ENCODE assay signal across 9 cellular contexts in the genomic region with DNA sequence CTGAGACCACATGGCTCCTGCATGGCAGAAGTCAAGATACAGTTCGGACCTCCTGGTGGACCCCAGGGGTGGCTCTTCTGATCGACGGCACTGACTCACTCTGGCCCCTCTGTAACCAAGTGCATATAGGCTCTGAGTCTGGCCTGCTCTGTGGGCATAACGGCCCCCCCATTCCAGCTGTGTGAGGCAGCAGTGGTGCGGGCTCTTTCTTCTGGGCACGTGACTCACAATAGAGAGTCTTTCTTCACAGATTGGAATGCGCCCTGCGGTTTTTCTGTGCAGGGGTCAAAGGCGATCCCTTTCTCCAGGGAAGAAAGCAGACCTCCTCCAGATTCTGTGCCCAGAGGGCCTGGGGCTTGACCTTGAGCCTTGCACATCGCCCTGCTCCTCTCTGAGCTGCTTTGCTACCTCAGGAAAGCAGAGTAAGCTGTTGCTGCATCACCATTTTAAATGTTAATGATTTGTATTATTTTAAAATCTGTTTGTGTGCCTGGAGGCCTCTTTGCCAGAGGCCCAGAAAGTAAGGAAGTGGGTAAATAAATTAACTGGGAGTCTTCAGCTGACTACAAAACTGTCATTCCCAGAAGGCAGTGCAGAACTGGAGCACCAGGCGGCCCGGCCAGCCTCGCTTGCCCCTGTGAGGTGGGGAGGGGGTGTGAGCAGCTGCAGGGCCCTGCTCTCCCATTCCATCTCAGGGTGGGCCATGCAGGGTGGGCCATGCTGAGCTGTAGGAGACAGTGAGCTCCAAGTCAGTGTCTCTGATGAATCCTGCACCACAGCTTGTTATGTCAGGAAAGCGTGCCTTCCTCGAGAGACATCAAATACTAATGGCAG.
DNase-seq lines count a peak whose midpoint lies in the region; FAIRE-seq and TF ChIP-seq lines count a peak whose summit lies in the region.
"Had no signal": no experiment of that assay in that cellular context is flagged by ENCODE, and none has a peak within 500 bp of the region (broad histone marks: within the 10 kb centered on the region; RNA-seq: fewer than 3 reads in every experiment).

No MANE protein-coding gene starts in this region.

- FAIRE-seq in D721Med (lab: Jason Lieb, UNC) = no peak

- H3K27ac ChIP-seq in RWPE1 = peak overlapping the region; percentile 72
- peak overlapping the region in 1 of 5 donors; percentile 42 for H3K27ac ChIP-seq in stomach

- peaks cover 11% of the 10 kb centered on the region for H3K27me3 Mint-ChIP-seq in activated CD4-positive, alpha-beta memory T cell treated with anti-CD3 and anti-CD28 coated beads, Interleukin-2, amount 10 ng/mL, durations not matched to agents 7 days and 5 days

- POLR2A ChIA-PET in RWPE1 (lab: Yijun Ruan, JAX; ENCODE audit: low non-redundant PET) = no interaction called here
- POLR2A ChIA-PET in activated CD4-positive, alpha-beta memory T cell treated with anti-CD3 and anti-CD28 coated beads, Interleukin-2, amount 10 ng/mL, durations not matched to agents 7 days and 5 days (lab: Charles Lee) = no interaction called here

- TF ChIP-seq CTCF in RWPE1 (conservative IDR thresholded peaks at IDR 0.05; ENCODE audit: low read depth) (no peak), retinal pigment epithelial cell (conservative IDR thresholded peaks at IDR 0.05; ENCODE audit: low read depth, low read length) (no peak), stomach (IDR thresholded peaks at IDR 0.05) (no peak), D721Med (IDR thresholded peaks at IDR 0.05; ENCODE audit: insufficient read depth, missing control alignments) (no peak)

- intact Hi-C loops in head of caudate nucleus (cut with DNase I) = no loop called here
- intact Hi-C loops in stomach (cut with DNase I; ENCODE audit: low total_unique reads) = no loop called here

- no peak for TF ChIP-seq POLR2A in stomach (IDR thresholded peaks at IDR 0.05)

- no peak overlapping the region for H3K4me3 Mint-ChIP-seq in activated CD4-positive, alpha-beta memory T cell treated with anti-CD3 and anti-CD28 coated beads, Interleukin-2, amount 10 ng/mL, durations not matched to agents 7 days and 5 days

- H3K4me1 Mint-ChIP-seq in activated CD4-positive, alpha-beta memory T cell treated with anti-CD3 and anti-CD28 coated beads, Interleukin-2, amount 10 ng/mL, durations not matched to agents 7 days and 5 days = peaks cover 2% of the 10 kb centered on the region

- H3K27ac Mint-ChIP-seq in activated CD4-positive, alpha-beta memory T cell treated with anti-CD3 and anti-CD28 coated beads, Interleukin-2, amount 10 ng/mL, durations not matched to agents 7 days and 5 days = no peak overlapping the region

- H3K27me3 ChIP-seq in H7 (ENCODE audit: control insufficient read depth, insufficient read depth, low read length) = no peaks in the 10 kb centered on the region
- peaks cover 0 to 2% (median 0%) of the 10 kb centered on the region in 3 donors for H3K27me3 ChIP-seq in stomach

- peaks cover 7 to 19% (median 16%) of the 10 kb centered on the region in 4 donors for H3K9me3 ChIP-seq in stomach

- TF ChIP-seq EP300 in stomach (IDR thresholded peaks at IDR 0.05) = no peak

- no peaks in the 10 kb centered on the region for H3K36me3 ChIP-seq in H7 (replicated peaks; ENCODE audit: control insufficient read depth, insufficient read depth, low read length)
- H3K36me3 ChIP-seq in stomach = no peaks in the 10 kb centered on the region

- CTCF ChIA-PET in RWPE1 (lab: Yijun Ruan, JAX) = no interaction called here
- CTCF ChIA-PET in activated CD4-positive, alpha-beta memory T cell treated with anti-CD3 and anti-CD28 coated beads, Interleukin-2, amount 10 ng/mL, durations not matched to agents 7 days and 5 days (lab: Charles Lee) = no interaction called here

- peak; percentile 76 for DNase-seq in H7
- DNase-seq in RWPE1 (ENCODE audit: low spot score) = peak; percentile 85
- DNase-seq in head of caudate nucleus = peak; percentile 21 to 87 (median 73)
- peak; percentile 14 for DNase-seq in retinal pigment epithelial cell (ENCODE audit: low read depth)
- DNase-seq in stomach = no peak
- DNase-seq in activated CD4-positive, alpha-beta memory T cell treated with anti-CD3 and anti-CD28 coated beads, Interleukin-2, amount 10 ng/mL, durations not matched to agents 7 days and 5 days = no peak
- no peak for DNase-seq in D721Med (ENCODE audit: insufficient read length, low spot score)
- DNase-seq in NCI-H2196 treated with DMSO at 0.1 percent for 48 hours (lab: John Stamatoyannopoulos, UW; ENCODE audit: unreplicated experiment) = no peak

- H3K4me3 ChIP-seq in H7 (ENCODE audit: insufficient read depth, low read depth, low read length) (no peak overlapping the region), retinal pigment epithelial cell (ENCODE audit: low read length) (no peak overlapping the region), stomach (no peak overlapping the region)
- H3K4me3 ChIP-seq: skin epidermis had no signal

- 43 to 49% (median 45%) methylated on average over 14 to 15 of the region's 15 CpGs for WGBS in stomach, 5 donors

- peaks cover 5% of the 10 kb centered on the region for H3K9me3 Mint-ChIP-seq in activated CD4-positive, alpha-beta memory T cell treated with anti-CD3 and anti-CD28 coated beads, Interleukin-2, amount 10 ng/mL, durations not matched to agents 7 days and 5 days

- H3K36me3 Mint-ChIP-seq in activated CD4-positive, alpha-beta memory T cell treated with anti-CD3 and anti-CD28 coated beads, Interleukin-2, amount 10 ng/mL, durations not matched to agents 7 days and 5 days (ENCODE audit: low read depth) = no peaks in the 10 kb centered on the region

- peaks cover 0 to 13% (median 5%) of the 10 kb centered on the region in 4 donors for H3K4me1 ChIP-seq in stomach

Comparison
In these comparisons a context has a peak if more than half of its experiments do, and no peak if none do; other contexts are left out.
1. DNase-seq: peak in H7 (single experiment), RWPE1 (single experiment), head of caudate nucleus (42 of 42) and retinal pigment epithelial cell (single experiment); none in stomach (single experiment), activated CD4-positive, alpha-beta memory T cell treated with anti-CD3 and anti-CD28 coated beads, Interleukin-2, amount 10 ng/mL, durations not matched to agents 7 days and 5 days (single experiment), D721Med (single experiment) and NCI-H2196 treated with DMSO at 0.1 percent for 48 hours (single experiment).